1 cellular context compared by ENCODE assay signal in the genomic region with DNA sequence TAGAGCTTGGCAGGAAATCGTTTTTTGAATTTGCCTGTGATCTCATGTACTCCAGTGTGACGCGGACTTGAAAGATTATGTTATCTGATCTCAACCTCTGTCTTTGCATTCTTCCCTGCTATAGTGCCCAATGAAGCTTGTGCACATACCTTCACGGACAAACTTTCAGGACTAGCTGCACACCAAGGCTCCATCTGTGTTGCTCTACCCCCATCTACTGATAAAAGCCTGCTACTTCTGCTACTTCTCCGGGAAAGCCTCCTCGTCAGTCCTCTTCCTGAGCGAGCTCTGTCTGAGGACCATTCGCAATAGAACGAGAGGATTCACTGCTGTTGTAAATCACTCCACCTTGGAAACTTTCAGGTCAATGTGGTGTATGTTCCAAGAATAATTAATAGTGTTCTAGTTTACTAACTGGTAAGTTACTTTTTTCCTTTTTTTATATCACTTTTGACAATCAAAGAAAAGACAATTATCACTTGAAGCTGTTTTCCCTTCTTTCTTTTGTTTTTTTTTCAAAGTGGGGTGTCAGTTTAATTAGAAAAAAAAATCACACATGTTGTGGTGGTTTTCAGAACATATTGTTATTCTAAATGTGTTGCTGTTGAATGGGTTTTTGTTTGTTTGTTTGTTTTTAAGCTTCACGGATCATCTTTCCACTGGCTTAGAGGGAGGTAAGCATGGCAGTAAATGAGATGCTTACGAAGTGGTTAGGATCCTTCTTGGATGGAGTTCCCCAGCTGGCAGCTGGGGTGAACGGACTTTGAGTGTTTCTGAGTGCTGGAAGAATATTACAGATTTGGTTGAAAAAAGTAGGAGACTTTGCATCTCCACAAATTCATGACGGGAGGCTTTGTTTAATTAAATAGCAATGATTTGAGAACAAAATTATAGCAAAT.
TF ChIP-seq lines count a peak whose summit lies in the region.

No MANE protein-coding gene starts in this region.

TF ChIP-seq in GM12878, 131 proteins besides CTCF, POLR2A, EP300 and RAD21 (continued from another document):
- TF ChIP-seq, protein P1, sequence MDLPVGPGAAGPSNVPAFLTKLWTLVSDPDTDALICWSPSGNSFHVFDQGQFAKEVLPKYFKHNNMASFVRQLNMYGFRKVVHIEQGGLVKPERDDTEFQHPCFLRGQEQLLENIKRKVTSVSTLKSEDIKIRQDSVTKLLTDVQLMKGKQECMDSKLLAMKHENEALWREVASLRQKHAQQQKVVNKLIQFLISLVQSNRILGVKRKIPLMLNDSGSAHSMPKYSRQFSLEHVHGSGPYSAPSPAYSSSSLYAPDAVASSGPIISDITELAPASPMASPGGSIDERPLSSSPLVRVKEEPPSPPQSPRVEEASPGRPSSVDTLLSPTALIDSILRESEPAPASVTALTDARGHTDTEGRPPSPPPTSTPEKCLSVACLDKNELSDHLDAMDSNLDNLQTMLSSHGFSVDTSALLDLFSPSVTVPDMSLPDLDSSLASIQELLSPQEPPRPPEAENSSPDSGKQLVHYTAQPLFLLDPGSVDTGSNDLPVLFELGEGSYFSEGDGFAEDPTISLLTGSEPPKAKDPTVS (IDR thresholded peaks at IDR 0.05; ENCODE audit: low read depth, low read length) = no peak
- no peak for TF ChIP-seq NFXL1 (IDR thresholded peaks at IDR 0.05; ENCODE audit: borderline replicate concordance)
- no peak for TF ChIP-seq STAT3 (IDR thresholded peaks at IDR 0.05; ENCODE audit: low read depth, low read length)
- TF ChIP-seq ATF7 (IDR thresholded peaks at IDR 0.05; ENCODE audit: low read depth) = no peak
- TF ChIP-seq, protein P2, sequence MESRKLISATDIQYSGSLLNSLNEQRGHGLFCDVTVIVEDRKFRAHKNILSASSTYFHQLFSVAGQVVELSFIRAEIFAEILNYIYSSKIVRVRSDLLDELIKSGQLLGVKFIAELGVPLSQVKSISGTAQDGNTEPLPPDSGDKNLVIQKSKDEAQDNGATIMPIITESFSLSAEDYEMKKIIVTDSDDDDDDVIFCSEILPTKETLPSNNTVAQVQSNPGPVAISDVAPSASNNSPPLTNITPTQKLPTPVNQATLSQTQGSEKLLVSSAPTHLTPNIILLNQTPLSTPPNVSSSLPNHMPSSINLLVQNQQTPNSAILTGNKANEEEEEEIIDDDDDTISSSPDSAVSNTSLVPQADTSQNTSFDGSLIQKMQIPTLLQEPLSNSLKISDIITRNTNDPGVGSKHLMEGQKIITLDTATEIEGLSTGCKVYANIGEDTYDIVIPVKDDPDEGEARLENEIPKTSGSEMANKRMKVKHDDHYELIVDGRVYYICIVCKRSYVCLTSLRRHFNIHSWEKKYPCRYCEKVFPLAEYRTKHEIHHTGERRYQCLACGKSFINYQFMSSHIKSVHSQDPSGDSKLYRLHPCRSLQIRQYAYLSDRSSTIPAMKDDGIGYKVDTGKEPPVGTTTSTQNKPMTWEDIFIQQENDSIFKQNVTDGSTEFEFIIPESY (IDR thresholded peaks at IDR 0.05) = no peak
- TF ChIP-seq CBX5 (IDR thresholded peaks at IDR 0.05; ENCODE audit: low read depth) = no peak
- TF ChIP-seq CREM (IDR thresholded peaks at IDR 0.05; ENCODE audit: low read depth) = no peak
